In the genomic region with DNA sequence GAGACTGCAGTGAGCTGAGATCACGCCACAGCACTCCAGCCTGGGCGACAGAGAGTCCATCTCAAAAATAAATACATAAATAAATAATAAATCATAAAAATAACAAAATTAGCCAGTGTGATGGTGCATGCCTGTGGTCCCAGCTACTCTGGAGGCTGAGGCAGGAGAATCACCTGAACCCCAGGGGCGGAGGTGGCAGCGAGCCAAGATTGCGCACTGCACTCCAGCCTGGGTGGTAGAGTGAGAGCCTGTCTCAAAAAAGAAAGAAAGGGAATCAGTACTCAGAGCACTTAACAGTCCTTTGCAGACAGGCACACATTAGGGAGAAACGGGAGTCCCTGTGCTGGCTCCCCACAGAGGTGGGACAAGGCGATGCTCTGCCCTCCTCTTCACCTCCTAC, we compare ENCODE assay signal across 1 cellular context.
TF ChIP-seq lines count a peak whose summit lies in the region.

No MANE protein-coding gene starts in this region.

TF ChIP-seq in HepG2, 621 proteins besides CTCF, POLR2A, EP300 and RAD21:
- TF ChIP-seq ZNF333 (CRISPR knock-in tag; IDR thresholded peaks at IDR 0.05; ENCODE audit: borderline replicate concordance) (no peak), HDAC2 (CRISPR knock-in tag; IDR thresholded peaks at IDR 0.05) (no peak), BORCS8-MEF2B (CRISPR knock-in tag; IDR thresholded peaks at IDR 0.05) (no peak), NFE2 (CRISPR knock-in tag; IDR thresholded peaks at IDR 0.05) (no peak), RFX1 (IDR thresholded peaks at IDR 0.05) (no peak), TP53 (CRISPR knock-in tag; conservative IDR thresholded peaks at IDR 0.05) (no peak), ARNT2 (CRISPR knock-in tag; IDR thresholded peaks at IDR 0.05; ENCODE audit: low read depth) (no peak), RBAK (CRISPR knock-in tag; IDR thresholded peaks at IDR 0.05) (no peak), REL (CRISPR knock-in tag; conservative IDR thresholded peaks at IDR 0.05) (no peak), MEIS1 (CRISPR knock-in tag; IDR thresholded peaks at IDR 0.05; ENCODE audit: borderline replicate concordance) (no peak), ZFP90 (CRISPR knock-in tag; IDR thresholded peaks at IDR 0.05; ENCODE audit: borderline replicate concordance) (no peak), RFXAP (CRISPR knock-in tag; IDR thresholded peaks at IDR 0.05; ENCODE audit: borderline replicate concordance) (no peak), HNRNPUL1 (IDR thresholded peaks at IDR 0.05; ENCODE audit: low read depth, low read length) (no peak), DNMT3B (CRISPR knock-in tag; conservative IDR thresholded peaks at IDR 0.05) (no peak), ZFYVE20 (CRISPR knock-in tag; IDR thresholded peaks at IDR 0.05; ENCODE audit: borderline replicate concordance, low read depth) (no peak), ISL2 (CRISPR knock-in tag; IDR thresholded peaks at IDR 0.05) (no peak)
- TF ChIP-seq, protein P1, sequence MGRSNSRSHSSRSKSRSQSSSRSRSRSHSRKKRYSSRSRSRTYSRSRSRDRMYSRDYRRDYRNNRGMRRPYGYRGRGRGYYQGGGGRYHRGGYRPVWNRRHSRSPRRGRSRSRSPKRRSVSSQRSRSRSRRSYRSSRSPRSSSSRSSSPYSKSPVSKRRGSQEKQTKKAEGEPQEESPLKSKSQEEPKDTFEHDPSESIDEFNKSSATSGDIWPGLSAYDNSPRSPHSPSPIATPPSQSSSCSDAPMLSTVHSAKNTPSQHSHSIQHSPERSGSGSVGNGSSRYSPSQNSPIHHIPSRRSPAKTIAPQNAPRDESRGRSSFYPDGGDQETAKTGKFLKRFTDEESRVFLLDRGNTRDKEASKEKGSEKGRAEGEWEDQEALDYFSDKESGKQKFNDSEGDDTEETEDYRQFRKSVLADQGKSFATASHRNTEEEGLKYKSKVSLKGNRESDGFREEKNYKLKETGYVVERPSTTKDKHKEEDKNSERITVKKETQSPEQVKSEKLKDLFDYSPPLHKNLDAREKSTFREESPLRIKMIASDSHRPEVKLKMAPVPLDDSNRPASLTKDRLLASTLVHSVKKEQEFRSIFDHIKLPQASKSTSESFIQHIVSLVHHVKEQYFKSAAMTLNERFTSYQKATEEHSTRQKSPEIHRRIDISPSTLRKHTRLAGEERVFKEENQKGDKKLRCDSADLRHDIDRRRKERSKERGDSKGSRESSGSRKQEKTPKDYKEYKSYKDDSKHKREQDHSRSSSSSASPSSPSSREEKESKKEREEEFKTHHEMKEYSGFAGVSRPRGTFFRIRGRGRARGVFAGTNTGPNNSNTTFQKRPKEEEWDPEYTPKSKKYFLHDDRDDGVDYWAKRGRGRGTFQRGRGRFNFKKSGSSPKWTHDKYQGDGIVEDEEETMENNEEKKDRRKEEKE (IDR thresholded peaks at IDR 0.05), result no peak
- TF ChIP-seq, protein P2, sequence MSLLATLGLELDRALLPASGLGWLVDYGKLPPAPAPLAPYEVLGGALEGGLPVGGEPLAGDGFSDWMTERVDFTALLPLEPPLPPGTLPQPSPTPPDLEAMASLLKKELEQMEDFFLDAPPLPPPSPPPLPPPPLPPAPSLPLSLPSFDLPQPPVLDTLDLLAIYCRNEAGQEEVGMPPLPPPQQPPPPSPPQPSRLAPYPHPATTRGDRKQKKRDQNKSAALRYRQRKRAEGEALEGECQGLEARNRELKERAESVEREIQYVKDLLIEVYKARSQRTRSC (CRISPR knock-in tag; IDR thresholded peaks at IDR 0.05; ENCODE audit: low read depth), result no peak
- TF ChIP-seq, protein P3, sequence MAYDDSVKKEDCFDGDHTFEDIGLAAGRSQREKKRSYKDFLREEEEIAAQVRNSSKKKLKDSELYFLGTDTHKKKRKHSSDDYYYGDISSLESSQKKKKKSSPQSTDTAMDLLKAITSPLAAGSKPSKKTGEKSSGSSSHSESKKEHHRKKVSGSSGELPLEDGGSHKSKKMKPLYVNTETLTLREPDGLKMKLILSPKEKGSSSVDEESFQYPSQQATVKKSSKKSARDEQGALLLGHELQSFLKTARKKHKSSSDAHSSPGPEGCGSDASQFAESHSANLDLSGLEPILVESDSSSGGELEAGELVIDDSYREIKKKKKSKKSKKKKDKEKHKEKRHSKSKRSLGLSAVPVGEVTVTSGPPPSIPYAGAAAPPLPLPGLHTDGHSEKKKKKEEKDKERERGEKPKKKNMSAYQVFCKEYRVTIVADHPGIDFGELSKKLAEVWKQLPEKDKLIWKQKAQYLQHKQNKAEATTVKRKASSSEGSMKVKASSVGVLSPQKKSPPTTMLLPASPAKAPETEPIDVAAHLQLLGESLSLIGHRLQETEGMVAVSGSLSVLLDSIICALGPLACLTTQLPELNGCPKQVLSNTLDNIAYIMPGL (CRISPR knock-in tag; IDR thresholded peaks at IDR 0.05; ENCODE audit: borderline replicate concordance in 1 of 2, low read depth in 1 of 2), result no peak
- TF ChIP-seq, protein P4, sequence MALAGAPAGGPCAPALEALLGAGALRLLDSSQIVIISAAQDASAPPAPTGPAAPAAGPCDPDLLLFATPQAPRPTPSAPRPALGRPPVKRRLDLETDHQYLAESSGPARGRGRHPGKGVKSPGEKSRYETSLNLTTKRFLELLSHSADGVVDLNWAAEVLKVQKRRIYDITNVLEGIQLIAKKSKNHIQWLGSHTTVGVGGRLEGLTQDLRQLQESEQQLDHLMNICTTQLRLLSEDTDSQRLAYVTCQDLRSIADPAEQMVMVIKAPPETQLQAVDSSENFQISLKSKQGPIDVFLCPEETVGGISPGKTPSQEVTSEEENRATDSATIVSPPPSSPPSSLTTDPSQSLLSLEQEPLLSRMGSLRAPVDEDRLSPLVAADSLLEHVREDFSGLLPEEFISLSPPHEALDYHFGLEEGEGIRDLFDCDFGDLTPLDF (CRISPR knock-in tag; IDR thresholded peaks at IDR 0.05), result no peak
